Comparison of ENCODE assay signal across 8 cellular contexts in the genomic region with DNA sequence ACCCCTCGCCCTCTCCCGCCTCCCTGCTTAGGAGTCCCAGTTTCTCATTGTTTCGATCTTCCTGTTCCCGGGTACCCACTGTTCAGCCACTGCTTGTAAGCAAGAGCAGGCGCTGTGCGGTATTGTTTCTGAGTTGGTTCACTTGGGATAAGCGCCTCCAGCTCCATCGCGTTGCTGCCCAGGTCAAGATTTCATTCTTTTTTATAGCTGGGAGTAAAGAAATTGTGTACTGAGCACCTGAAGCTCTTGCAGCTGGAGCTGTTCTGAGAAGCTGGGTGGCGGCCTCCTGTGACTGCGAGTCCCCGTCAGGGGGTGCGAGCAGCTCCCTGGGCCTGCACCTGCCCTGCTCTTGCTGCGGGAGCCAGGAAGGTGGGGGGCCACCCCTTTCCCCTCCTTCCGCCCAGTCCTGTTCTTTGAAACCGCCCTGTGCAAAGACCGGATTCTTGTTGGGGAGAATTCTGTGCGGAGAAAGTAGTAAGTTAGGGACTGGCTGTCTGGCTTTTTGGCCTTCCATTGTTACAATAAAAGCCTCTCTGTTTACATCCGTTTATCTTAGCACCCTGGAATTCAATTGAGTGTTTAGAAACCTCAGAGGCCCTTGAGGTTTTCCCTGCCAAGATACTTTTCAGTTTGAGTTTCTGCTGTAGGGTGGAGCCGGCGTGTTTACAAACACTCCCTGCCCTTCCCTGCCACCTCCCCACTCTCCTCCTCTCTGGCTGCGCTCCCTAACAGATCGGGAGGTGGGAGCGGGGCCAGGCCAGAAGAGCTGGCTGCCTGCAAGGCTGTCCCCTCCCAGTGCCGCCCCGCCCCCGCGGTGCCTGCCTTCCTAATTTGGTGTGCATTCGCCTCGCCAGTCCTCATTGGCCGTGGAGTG. TPM values are rescaled to one million over a fixed set of nuclear protein-coding genes. Genes with fewer than 3 reads are reported as not detected.
DNase-seq lines count a peak whose midpoint lies in the region; ATAC-seq and TF ChIP-seq lines count a peak whose summit lies in the region.

No MANE protein-coding gene starts in this region.

- peak overlapping the region; percentile 70 to 82 (median 77) for H3K9ac ChIP-seq in BLaER1 treated with 17β-estradiol and CSF1 and Interleukin-3, amounts not matched to agents 10 nM and 100 nM
- H3K9ac ChIP-seq in endodermal cell (ENCODE audit: extremely low read depth, low read length, poor library complexity, severe bottlenecking) = peak overlapping the region; percentile 86

- H4K20me1 ChIP-seq in BLaER1 treated with 17β-estradiol and CSF1 and Interleukin-3, amounts not matched to agents 10 nM and 100 nM = peaks cover 9 to 82% (median 31%) of the 10 kb centered on the region in 11 experiments; a peak in 16 of 22 replicates

- ATAC-seq in GM19324 (IDR thresholded peaks at IDR 0.05; ENCODE audit: low FRiP score, unreplicated experiment) (peak; percentile 71), HG03460 (IDR thresholded peaks at IDR 0.05; ENCODE audit: unreplicated experiment) (peak; percentile 65)

- peaks cover 35% of the 10 kb centered on the region for H3K4me1 Mint-ChIP-seq in endodermal cell

- no peaks in the 10 kb centered on the region for H3K27me3 Mint-ChIP-seq in endodermal cell (ENCODE audit: insufficient read depth)

- peak overlapping the region; percentile 80 to 92 (median 87) for H3K4me2 ChIP-seq in BLaER1 treated with 17β-estradiol and CSF1 and Interleukin-3, amounts not matched to agents 10 nM and 100 nM

- no peaks in the 10 kb centered on the region for H3K9me3 ChIP-seq in BLaER1 treated with 17β-estradiol and CSF1 and Interleukin-3, amounts not matched to agents 10 nM and 100 nM (replicated peaks in 1 of 11)
- H3K9me3 ChIP-seq in endodermal cell (ENCODE audit: control insufficient read depth, low read length) = no peaks in the 10 kb centered on the region

- peaks cover 68 to 89% (median 82%) of the 10 kb centered on the region in 10 experiments for H3K4me1 ChIP-seq in BLaER1 treated with 17β-estradiol and CSF1 and Interleukin-3, amounts not matched to agents 10 nM and 100 nM
- H3K4me1 ChIP-seq in endodermal cell (ENCODE audit: control insufficient read depth, insufficient read depth, low read length) = peaks cover 10% of the 10 kb centered on the region

- H3K4me3 ChIP-seq in BLaER1 treated with 17β-estradiol and CSF1 and Interleukin-3, amounts not matched to agents 10 nM and 100 nM = peak overlapping the region; percentile 29 to 63 (median 48); a peak in 18 of 20 replicates
- peak overlapping the region; percentile 69 for H3K4me3 ChIP-seq in endodermal cell (ENCODE audit: low read length)

- H3K9me3 Mint-ChIP-seq in endodermal cell = no peaks in the 10 kb centered on the region

- peak overlapping the region; percentile 76 to 95 (median 87) for H3K27ac ChIP-seq in BLaER1 treated with 17β-estradiol and CSF1 and Interleukin-3, amounts not matched to agents 10 nM and 100 nM
- peak overlapping the region; percentile 96 for H3K27ac ChIP-seq in endodermal cell (ENCODE audit: low read depth, low read length)

- DNase-seq in NCI-H748 (lab: John Stamatoyannopoulos, UW; ENCODE audit: unreplicated experiment) = peak; percentile 96
- peak in 2 of 3 experiments; percentile 46 to 49 for DNase-seq in activated CD8-positive, alpha-beta memory T cell treated with anti-CD3 and anti-CD28 coated beads for 48 hours (ENCODE audit: low read depth in 2 of 3, low spot score in 2 of 3)
- DNase-seq in endodermal cell = peak; percentile 100
- peak; percentile 99 for DNase-seq in mesenteric fat pad (ENCODE audit: low spot score)
- DNase-seq in stimulated activated CD8-positive, alpha-beta memory T cell treated with anti-CD3 and anti-CD28 coated beads, Interleukin-15, amount 100 ng/mL, for 24 hours (ENCODE audit: low read depth) = peak; percentile 34

- WGBS in endodermal cell (ENCODE audit: insufficient coverage in 1 of 2, insufficient read length in 1 of 2), 2 experiments = 18 to 29% methylated on average over 19 to 31 of the region's 31 CpGs

- H3K36me3 Mint-ChIP-seq in endodermal cell (ENCODE audit: low read depth) = peaks cover 57% of the 10 kb centered on the region

- peaks cover 42 to 62% (median 56%) of the 10 kb centered on the region in 11 experiments for H3K36me3 ChIP-seq in BLaER1 treated with 17β-estradiol and CSF1 and Interleukin-3, amounts not matched to agents 10 nM and 100 nM
- peaks cover 60% of the 10 kb centered on the region for H3K36me3 ChIP-seq in endodermal cell (ENCODE audit: control insufficient read depth, insufficient read depth, low read length)

- H3K4me3 Mint-ChIP-seq in endodermal cell = peak overlapping the region; percentile 44

- no peak for TF ChIP-seq CTCF in endodermal cell (conservative IDR thresholded peaks at IDR 0.05)

- no peaks in the 10 kb centered on the region for H3K27me3 ChIP-seq in BLaER1 treated with 17β-estradiol and CSF1 and Interleukin-3, amounts not matched to agents 10 nM and 100 nM
- no peaks in the 10 kb centered on the region for H3K27me3 ChIP-seq in endodermal cell (ENCODE audit: control insufficient read depth, insufficient read depth, low read length, poor library complexity, severe bottlenecking)

- H3K27ac Mint-ChIP-seq in endodermal cell = peak overlapping the region; percentile 91

RNA-seq across cellular contexts. Expression of a gene that starts 30.8 kb away (rescaled TPM):
- total RNA-seq in endodermal cell = 10 to 100 TPM; 31.0 to 34.7 TPM
- 13.7 TPM for polyA plus RNA-seq in endodermal cell (2013, experiment 1 of 2)
- 13.7 TPM for polyA plus RNA-seq in endodermal cell (2013, experiment 2 of 2)
- 37.6 TPM for total RNA-seq in mesenteric fat pad

Comparison
In these comparisons a context has a peak if more than half of its experiments do, and no peak if none do; other contexts are left out.
1. Peak in every context shown above with its lines: DNase-seq, ATAC-seq, H3K4me3 ChIP-seq and H3K27ac ChIP-seq.
2. DNase-seq: peak in every context shown above with its lines; median percentile 100 in endodermal cell; 99 in mesenteric fat pad; 96 in NCI-H748; 48 in activated CD8-positive, alpha-beta memory T cell treated with anti-CD3 and anti-CD28 coated beads for 48 hours; 34 in stimulated activated CD8-positive, alpha-beta memory T cell treated with anti-CD3 and anti-CD28 coated beads, Interleukin-15, amount 100 ng/mL, for 24 hours.